In genomic region chr12:50365709-50366406, GRCh38 we compare ENCODE assay signal across 8 cellular contexts. TPM values are rescaled to one million over a fixed set of nuclear protein-coding genes. Genes with fewer than 3 reads are reported as not detected.
"Had no signal": no experiment of that assay in that cellular context is flagged by ENCODE, and none has a peak within 500 bp of the region (broad histone marks: within the 10 kb centered on the region; RNA-seq: fewer than 3 reads in every experiment).

No MANE protein-coding gene starts in this region.

- H3K4me1 Mint-ChIP-seq: H9, IgD-negative memory B cell had no signal

- H3K4me3 Mint-ChIP-seq: H9, IgD-negative memory B cell had no signal

- ATAC-seq: HepG2 had no signal

- DNase-seq: GOT3, H9, HCEC 1CT, KG1 had no signal

- H3K27ac Mint-ChIP-seq: H9, IgD-negative memory B cell had no signal

- FAIRE-seq: H54, HepG2 had no signal

- H3K27ac ChIP-seq: HL-60 had no signal

- H3K9me3 Mint-ChIP-seq: H9, IgD-negative memory B cell had no signal

- H3K36me3 Mint-ChIP-seq: IgD-negative memory B cell had no signal

RNA-seq across cellular contexts. Expression of gene FAM186A, which starts 30.6 kb away (rescaled TPM):
- total RNA-seq: H9, HepG2 had no signal
- polyA plus RNA-seq: HepG2, IgD-negative memory B cell had no signal
